ENCODE assay signal across 9 cellular contexts in genomic region chr11:60899021-60899936, GRCh38. TPM values are rescaled to one million over a fixed set of nuclear protein-coding genes. Genes with fewer than 3 reads are reported as not detected.
A peak's percentile ranks its signal among the peaks of the same experiment; 100 is the strongest.
DNase-seq lines count a peak whose midpoint lies in the region; FAIRE-seq and TF ChIP-seq lines count a peak whose summit lies in the region.
"Had no signal": no experiment of that assay in that cellular context is flagged by ENCODE, and none has a peak within 500 bp of the region (broad histone marks: within the 10 kb centered on the region; RNA-seq: fewer than 3 reads in every experiment).

No MANE protein-coding gene starts in this region.

- intact Hi-C loops in spleen (cut with DNase I; ENCODE audit: low total_unique reads), result no loop called here

- H3K4me3 ChIP-seq in astrocyte of the cerebellum (ENCODE audit: low read depth, low read length) (no peak overlapping the region), iPS-18a (ENCODE audit: low read length) (no peak overlapping the region), spleen (no peak overlapping the region)
- H3K4me3 ChIP-seq: BLaER1 had no signal

- DNase-seq in DMS 273 (lab: John Stamatoyannopoulos, UW; ENCODE audit: unreplicated experiment) (peak; percentile 72), DMS 273 treated with DMSO at 0.1 percent for 48 hours (lab: John Stamatoyannopoulos, UW) (no peak), GM19239 (ENCODE audit: insufficient read length, low spot score) (no peak), NCI-H2227 treated with DMSO at 0.1 percent for 48 hours (lab: John Stamatoyannopoulos, UW) (peak; percentile 14), astrocyte of the cerebellum (ENCODE audit: low read depth) (no peak), spleen (no peak), NCI-H187 treated with DMSO at 0.1 percent for 48 hours (lab: John Stamatoyannopoulos, UW) (no peak)

- H3K36me3 ChIP-seq in iPS-18a (ENCODE audit: control insufficient read depth, low read depth, low read length) (peaks cover 88% of the 10 kb centered on the region), spleen (peaks cover 9 to 97% (median 92%) of the 10 kb centered on the region in 6 donors)

- WGBS in spleen, 5 donors, result 58 to 63% (median 60%) methylated on average over 12 of the region's 12 CpGs

- H3K9ac ChIP-seq in iPS-18a (ENCODE audit: low read length), result no peak overlapping the region
- H3K9ac ChIP-seq: BLaER1 had no signal

- H3K9me3 ChIP-seq in iPS-18a (ENCODE audit: control insufficient read depth, low read depth, low read length), result no peaks in the 10 kb centered on the region
- H3K9me3 ChIP-seq in spleen, result no peaks in the 10 kb centered on the region
- H3K9me3 ChIP-seq: BLaER1 had no signal

- TF ChIP-seq CTCF in astrocyte of the cerebellum (IDR thresholded peaks at IDR 0.05; ENCODE audit: low read depth, low read length, missing control alignments) (peak; percentile 97), spleen (IDR thresholded peaks at IDR 0.05 in 8 of 11, conservative IDR thresholded peaks at IDR 0.05 in 3 of 11) (peak; percentile 68 to 96 (median 88))

- no peaks in the 10 kb centered on the region for H3K4me1 ChIP-seq in iPS-18a (ENCODE audit: control insufficient read depth, low read depth, low read length)
- peaks cover 2 to 22% (median 12%) of the 10 kb centered on the region in 6 donors for H3K4me1 ChIP-seq in spleen

- TF ChIP-seq POLR2A in spleen (IDR thresholded peaks at IDR 0.05), result no peak

- peak overlapping the region; percentile 70 for H3K27ac ChIP-seq in iPS-18a (ENCODE audit: low read length)
- peak overlapping the region in 1 of 8 donors; percentile 40 for H3K27ac ChIP-seq in spleen
- H3K27ac ChIP-seq: BLaER1 had no signal

- H3K27me3 ChIP-seq in iPS-18a (ENCODE audit: control insufficient read depth, insufficient read depth, low read length), result no peaks in the 10 kb centered on the region
- no peaks in the 10 kb centered on the region for H3K27me3 ChIP-seq in spleen (replicated peaks in 1 of 7)
- H3K27me3 ChIP-seq: BLaER1 had no signal

- in situ Hi-C loops in astrocyte of the cerebellum (cut with HindIII; ENCODE audit: low sequenced_read_pairs), result loop anchor here (5.0 kb wide), 1 partner anchor 42 kb away; the partner anchor contains the start of gene PTGDR2

- FAIRE-seq in GM19239 (lab: Jason Lieb, UNC), result peak; percentile 78

RNA-seq across cellular contexts. Expression of gene PRPF19, which starts 7.1 kb away (rescaled TPM):
- total RNA-seq in spleen, result 10 to 100 TPM; 58.7 to 81.1 (median 73.4) TPM
- 10 to 100 TPM; 65.2 to 76.7 (median 66.4) TPM for polyA plus RNA-seq in spleen

RNA-seq across cellular contexts. Expression of gene TMEM109, which starts 14.7 kb away (rescaled TPM):
- 100 to 1,000 TPM in 6 of 7 donors, 10 to 100 TPM in 1; 82.1 to 125 (median 109) TPM for total RNA-seq in spleen
- 10 to 100 TPM; 53.6 to 84.7 (median 84.5) TPM for polyA plus RNA-seq in spleen

RNA-seq across cellular contexts. Expression of gene TMEM132A, which starts 25.0 kb away (rescaled TPM):
- total RNA-seq in spleen, result 10 to 100 TPM in 4 of 7 donors, 1 to 10 TPM in 3; 5.6 to 15.6 (median 13.0) TPM
- polyA plus RNA-seq in spleen, result 10 to 100 TPM in 1 of 3 donors, 1 to 10 TPM in 2; 5.7 to 11.4 (median 7.1) TPM

RNA-seq across cellular contexts. Expression of gene ZP1, which starts 31.9 kb away (rescaled TPM):
- not detected for total RNA-seq in spleen
- under 1 TPM in 2 of 3 donors, not detected in 1; 0.05 to 0.07 TPM for polyA plus RNA-seq in spleen

RNA-seq across cellular contexts. Expression of gene PTGDR2, which starts 43.5 kb away (rescaled TPM):
- total RNA-seq in spleen, result 1 to 10 TPM in 1 of 7 donors, under 1 TPM in 5, not detected in 1; 0.16 to 1.1 (median 0.48) TPM
- under 1 TPM; 0.10 to 0.22 (median 0.14) TPM for polyA plus RNA-seq in spleen

Comparison
In these comparisons a context has a peak if more than half of its experiments do, and no peak if none do; other contexts are left out.
1. DNase-seq: peak in DMS 273 (single experiment) and NCI-H2227 treated with DMSO at 0.1 percent for 48 hours (single experiment); none in DMS 273 treated with DMSO at 0.1 percent for 48 hours (single experiment), GM19239 (single experiment), astrocyte of the cerebellum (single experiment), spleen (single experiment) and NCI-H187 treated with DMSO at 0.1 percent for 48 hours (single experiment).